Comparison of ENCODE assay signal across 22 cellular contexts in genomic region chr4:1520145-1520661, GRCh38.
DNase-seq lines count a peak whose midpoint lies in the region; FAIRE-seq and TF ChIP-seq lines count a peak whose summit lies in the region.
"Had no signal": no experiment of that assay in that cellular context is flagged by ENCODE, and none has a peak within 500 bp of the region (broad histone marks: within the 10 kb centered on the region; RNA-seq: fewer than 3 reads in every experiment).

No MANE protein-coding gene starts in this region.

- no peaks in the 10 kb centered on the region for H3K9me3 Mint-ChIP-seq in T-helper 2 cell treated with Interferon-gamma antibody and Interleukin-4, amounts not matched to agents 5 μg/mL and 100 μg/mL, for 36 hours
- H3K9me3 Mint-ChIP-seq: activated naive CD8-positive, alpha-beta T cell treated with anti-CD3 and anti-CD28 coated beads, Interleukin-2, amount 10 ng/mL, durations not matched to agents 7 days and 5 days had no signal

- DNase-seq in T-helper 2 cell treated with Interferon-gamma antibody and Interleukin-4, amounts not matched to agents 5 μg/mL and 100 μg/mL, for 36 hours (ENCODE audit: low spot score), result no peak
- DNase-seq in T-helper 2 cell, result no peak
- DNase-seq in RWPE1 (ENCODE audit: low spot score), result peak; percentile 11
- no peak for DNase-seq in left ventricle myocardium inferior
- peak; percentile 56 for DNase-seq in sigmoid colon
- DNase-seq in stimulated activated CD4-positive, alpha-beta T cell treated with anti-CD3 and anti-CD28 coated beads, Interleukin-4, amount 100 ng/mL, for 4 hours, result no peak
- no peak for DNase-seq in RCC 7860 (ENCODE audit: low spot score)
- DNase-seq in DMS153 treated with DMSO at 0.1 percent for 48 hours (lab: John Stamatoyannopoulos, UW; ENCODE audit: unreplicated experiment), result no peak
- DNase-seq: activated CD4-positive, alpha-beta T cell treated with anti-CD3 and anti-CD28 coated beads for 36 hours; activated naive CD8-positive, alpha-beta T cell treated with anti-CD3 and anti-CD28 coated beads, Interleukin-2, amount 10 ng/mL, durations not matched to agents 7 days and 5 days; CD4-positive, alpha-beta memory T cell; effector CD4-positive, alpha-beta T cell; MV-4-11; naive thymus-derived CD4-positive, alpha-beta T cell; NCI-H2081 treated with DMSO at 0.1 percent for 48 hours; retina; SHP77; stimulated activated CD4-positive, alpha-beta T cell treated with anti-CD3 and anti-CD28 coated beads, Interleukin-1b, Interleukin-23, amount 100 ng/mL, for 48 hours; T-helper 9 cell had no signal

- H3K27ac Mint-ChIP-seq in T-helper 2 cell treated with Interferon-gamma antibody and Interleukin-4, amounts not matched to agents 5 μg/mL and 100 μg/mL, for 36 hours, result no peak overlapping the region
- H3K27ac Mint-ChIP-seq: activated CD4-positive, alpha-beta T cell treated with anti-CD3 and anti-CD28 coated beads for 36 hours; activated naive CD8-positive, alpha-beta T cell treated with anti-CD3 and anti-CD28 coated beads, Interleukin-2, amount 10 ng/mL, durations not matched to agents 7 days and 5 days; naive thymus-derived CD4-positive, alpha-beta T cell had no signal

- no peak for TF ChIP-seq EP300 in sigmoid colon (IDR thresholded peaks at IDR 0.05)

- CTCF ChIA-PET in RWPE1 (lab: Yijun Ruan, JAX), result no interaction called here

- peak overlapping the region; percentile 79 for H3K27ac ChIP-seq in RWPE1
- peak overlapping the region; percentile 33 for H3K27ac ChIP-seq in left ventricle myocardium inferior (replicated peaks)
- H3K27ac ChIP-seq in sigmoid colon, result peak overlapping the region in 1 of 4 donors; percentile 57

- WGBS in sigmoid colon, 2 donors, result 60 to 84% methylated on average over 40 of the region's 40 CpGs

- FAIRE-seq in RCC 7860 (lab: Jason Lieb, UNC), result no peak
- FAIRE-seq: A204.1, GM12878, H54 had no signal

- POLR2A ChIA-PET in RWPE1 (lab: Yijun Ruan, JAX; ENCODE audit: low non-redundant PET), result no interaction called here

- H3K4me1 ChIP-seq in left ventricle myocardium inferior (peaks cover 5% of the 10 kb centered on the region), sigmoid colon (peaks cover 0 to 10% (median 6%) of the 10 kb centered on the region in 4 donors)

- H3K27me3 ChIP-seq in left ventricle myocardium inferior (ENCODE audit: low read depth) (peaks cover 89% of the 10 kb centered on the region), sigmoid colon (peaks cover 15 to 88% (median 55%) of the 10 kb centered on the region in 3 donors)

- peaks cover 12% of the 10 kb centered on the region for H3K27me3 Mint-ChIP-seq in T-helper 2 cell treated with Interferon-gamma antibody and Interleukin-4, amounts not matched to agents 5 μg/mL and 100 μg/mL, for 36 hours (ENCODE audit: low read depth)

- intact Hi-C loops in left ventricle myocardium inferior (cut with micrococcal nuclease) (no loop called here), sigmoid colon (cut with DNase I) (no loop called here)

- no peak for TF ChIP-seq POLR2A in sigmoid colon (IDR thresholded peaks at IDR 0.05)

- H3K4me3 ChIP-seq in left ventricle myocardium inferior (peak overlapping the region; percentile 25), sigmoid colon (peak overlapping the region in 1 of 4 donors; percentile 43)
- H3K4me3 ChIP-seq: GM12878 had no signal

- H3K9me3 ChIP-seq in left ventricle myocardium inferior (replicated peaks) (peaks cover 10% of the 10 kb centered on the region), sigmoid colon (peaks cover 0 to 2% (median under 1%) of the 10 kb centered on the region in 4 donors)

- no peaks in the 10 kb centered on the region for H3K4me1 Mint-ChIP-seq in T-helper 2 cell treated with Interferon-gamma antibody and Interleukin-4, amounts not matched to agents 5 μg/mL and 100 μg/mL, for 36 hours (ENCODE audit: low read depth)
- H3K4me1 Mint-ChIP-seq: activated naive CD8-positive, alpha-beta T cell treated with anti-CD3 and anti-CD28 coated beads, Interleukin-2, amount 10 ng/mL, durations not matched to agents 7 days and 5 days had no signal

- TF ChIP-seq CTCF in RWPE1 (conservative IDR thresholded peaks at IDR 0.05; ENCODE audit: low read depth), result no peak
- TF ChIP-seq CTCF in left ventricle myocardium inferior (IDR thresholded peaks at IDR 0.05; ENCODE audit: borderline replicate concordance), result no peak
- no peak for TF ChIP-seq CTCF in sigmoid colon (IDR thresholded peaks at IDR 0.05)

- H3K36me3 ChIP-seq in left ventricle myocardium inferior (no peaks in the 10 kb centered on the region), sigmoid colon (no peaks in the 10 kb centered on the region)

- H3K4me3 Mint-ChIP-seq in T-helper 2 cell treated with Interferon-gamma antibody and Interleukin-4, amounts not matched to agents 5 μg/mL and 100 μg/mL, for 36 hours, result peak overlapping the region; percentile 48
- H3K4me3 Mint-ChIP-seq: activated CD4-positive, alpha-beta T cell treated with anti-CD3 and anti-CD28 coated beads for 36 hours; activated naive CD8-positive, alpha-beta T cell treated with anti-CD3 and anti-CD28 coated beads, Interleukin-2, amount 10 ng/mL, durations not matched to agents 7 days and 5 days had no signal

- no peaks in the 10 kb centered on the region for H3K36me3 Mint-ChIP-seq in T-helper 2 cell treated with Interferon-gamma antibody and Interleukin-4, amounts not matched to agents 5 μg/mL and 100 μg/mL, for 36 hours (ENCODE audit: low read depth)
- H3K36me3 Mint-ChIP-seq: activated naive CD8-positive, alpha-beta T cell treated with anti-CD3 and anti-CD28 coated beads, Interleukin-2, amount 10 ng/mL, durations not matched to agents 7 days and 5 days; CD4-positive, alpha-beta memory T cell had no signal

Comparison
In these comparisons a context has a peak if more than half of its experiments do, and no peak if none do; other contexts are left out.
1. DNase-seq: peak in RWPE1 (single experiment) and sigmoid colon (single experiment); none in T-helper 2 cell treated with Interferon-gamma antibody and Interleukin-4, amounts not matched to agents 5 μg/mL and 100 μg/mL, for 36 hours (single experiment), T-helper 2 cell (0 of 5), left ventricle myocardium inferior (single experiment), stimulated activated CD4-positive, alpha-beta T cell treated with anti-CD3 and anti-CD28 coated beads, Interleukin-4, amount 100 ng/mL, for 4 hours (0 of 2), RCC 7860 (single experiment) and DMS153 treated with DMSO at 0.1 percent for 48 hours (single experiment).